ENCODE assay signal across 16 cellular contexts in the genomic region with DNA sequence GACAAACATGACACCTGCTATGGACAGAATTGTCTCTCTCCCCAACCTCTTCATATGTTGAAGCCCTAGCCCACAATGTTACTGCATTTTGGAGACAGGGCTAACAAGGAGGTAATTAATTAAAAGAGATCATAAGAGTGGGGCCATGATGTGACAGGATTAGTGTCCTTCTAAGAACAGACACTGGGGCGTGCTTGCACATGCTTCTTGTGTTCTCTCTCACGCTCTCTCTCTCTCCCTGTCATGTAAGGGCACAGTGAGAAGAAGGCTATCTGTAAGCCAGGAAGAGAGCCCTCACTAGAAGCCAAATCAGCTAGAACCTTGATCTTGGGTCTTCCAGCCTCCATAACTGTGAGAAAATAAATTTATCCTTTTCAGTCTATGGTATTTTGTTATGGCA.
"Had no signal": no experiment of that assay in that cellular context is flagged by ENCODE, and none has a peak within 500 bp of the region (broad histone marks: within the 10 kb centered on the region; RNA-seq: fewer than 3 reads in every experiment).

No MANE protein-coding gene starts in this region.

- ATAC-seq: activated naive CD8-positive, alpha-beta T cell treated with anti-CD3 and anti-CD28 coated beads, Interleukin-2, amount 50 U/mL, for 24 hours had no signal

- DNase-seq: activated CD4-positive, alpha-beta T cell treated with anti-CD3 and anti-CD28 coated beads, Interleukin-2, amount 10 ng/mL, durations not matched to agents 24 days and 14 days; activated CD4-positive, CD25-positive, alpha-beta regulatory T cell; activated CD8-positive, alpha-beta memory T cell treated with anti-CD3 and anti-CD28 coated beads for 24 hours; activated naive CD4-positive, alpha-beta T cell treated with anti-CD3 and anti-CD28 coated beads for 36 hours; activated naive CD8-positive, alpha-beta T cell treated with anti-CD3 and anti-CD28 coated beads, Interleukin-2, amount 50 U/mL, for 24 hours; aorta; esophagus squamous epithelium; naive B cell; retina; stimulated activated CD4-positive, alpha-beta T cell treated with anti-CD3 and anti-CD28 coated beads, Interleukin-2, amount 100 ng/mL, for 48 hours; stimulated activated naive CD4-positive, alpha-beta T cell; SW 1271; tibial artery had no signal

- H3K27ac ChIP-seq: cardiac muscle cell, esophagus squamous epithelium, parathyroid adenoma, tibial artery had no signal

- H3K36me3 ChIP-seq: cardiac muscle cell had no signal

- H3K79me2 ChIP-seq: parathyroid adenoma had no signal

- H3K4me1 ChIP-seq: parathyroid adenoma, tibial artery had no signal

- H3K4me3 ChIP-seq: cardiac muscle cell, esophagus squamous epithelium, lung, tibial artery had no signal

- H2AFZ ChIP-seq: parathyroid adenoma had no signal

- H3K9ac ChIP-seq: parathyroid adenoma had no signal

- H3K27me3 ChIP-seq: cardiac muscle cell, esophagus squamous epithelium, tibial artery had no signal

- H3K9me3 ChIP-seq: esophagus squamous epithelium, tibial artery had no signal
